In the genomic region with DNA sequence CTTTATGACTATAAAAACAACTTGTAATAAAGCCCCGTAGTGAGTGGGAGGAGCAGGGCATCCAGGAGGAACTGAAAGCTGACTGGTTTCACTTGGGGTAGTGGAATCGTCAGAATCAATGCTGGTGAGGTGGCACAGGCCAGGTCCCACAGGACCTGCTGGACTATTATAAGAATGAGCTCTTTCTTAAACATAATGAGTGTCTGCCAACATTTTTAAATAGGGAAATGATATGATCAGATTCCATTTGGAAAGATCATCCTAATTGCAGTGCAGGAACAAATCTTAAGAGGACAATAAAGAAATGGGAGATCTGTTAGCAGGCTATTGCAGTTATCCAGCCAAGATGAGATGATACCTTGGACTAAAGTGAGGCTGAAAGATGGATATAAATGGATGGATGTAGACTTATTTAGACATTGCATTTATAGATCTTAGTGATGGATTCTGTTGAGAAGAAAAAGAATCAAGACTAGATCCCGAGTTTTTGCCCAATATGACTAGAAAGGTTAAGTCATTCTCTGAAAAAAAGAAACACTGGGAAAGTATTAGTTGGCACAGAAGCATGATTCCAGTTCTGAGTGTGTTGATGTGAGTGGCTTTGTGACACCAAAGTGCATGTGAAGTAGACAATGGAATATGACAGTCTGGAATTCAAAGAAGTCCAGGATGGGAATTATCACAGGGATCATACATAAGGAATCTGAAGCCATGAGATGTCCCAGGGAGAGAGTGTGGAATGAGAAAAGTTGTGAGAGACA, we compare ENCODE assay signal across 8 cellular contexts.
DNase-seq lines count a peak whose midpoint lies in the region; ATAC-seq and TF ChIP-seq lines count a peak whose summit lies in the region.

No MANE protein-coding gene starts in this region.

- peaks cover 56 to 81% of the 10 kb centered on the region in 2 donors for H3K4me1 Mint-ChIP-seq in stimulated activated naive B cell treated with anti-CD40 and anti-IgM and Interleukin-4, amounts not matched to agents 10 μg/mL and 1 μg/mL and 100 μg/mL, for 72 hours
- H3K4me1 Mint-ChIP-seq in nephron progenitor cell = no peaks in the 10 kb centered on the region

- peak overlapping the region; percentile 93 for H3K27ac Mint-ChIP-seq in stimulated activated naive B cell treated with anti-CD40 and anti-IgM and Interleukin-4, amounts not matched to agents 10 μg/mL and 1 μg/mL and 100 μg/mL, for 72 hours
- no peak overlapping the region for H3K27ac Mint-ChIP-seq in nephron progenitor cell

- ATAC-seq in HG03045 (IDR thresholded peaks at IDR 0.05; ENCODE audit: unreplicated experiment) = peak; percentile 96
- ATAC-seq in stimulated activated naive B cell treated with anti-CD40 and anti-IgM and Interleukin-4, amounts not matched to agents 10 μg/mL and 1 μg/mL and 100 μg/mL, for 72 hours (replicated peaks) = peak; percentile 97 to 99

- no peaks in the 10 kb centered on the region for H3K27me3 Mint-ChIP-seq in stimulated activated naive B cell treated with anti-CD40 and anti-IgM and Interleukin-4, amounts not matched to agents 10 μg/mL and 1 μg/mL and 100 μg/mL, for 72 hours
- peaks cover 6% of the 10 kb centered on the region for H3K27me3 Mint-ChIP-seq in nephron progenitor cell (ENCODE audit: low read depth, poor library complexity)

- peak; percentile 39 for DNase-seq in stimulated activated CD4-positive, alpha-beta T cell treated with anti-CD3 and anti-CD28 coated beads, Interleukin-4, amount 100 ng/mL, for 24 hours
- DNase-seq in stimulated activated CD4-positive, alpha-beta T cell treated with anti-CD3 and anti-CD28 coated beads, Interleukin-2, amount 100 ng/mL, for 48 hours = no peak
- peak; percentile 13 for DNase-seq in SKM-1 (lab: John Stamatoyannopoulos, UW; ENCODE audit: unreplicated experiment)
- DNase-seq in stimulated activated naive B cell treated with anti-CD40 and anti-IgM and Interleukin-4, amounts not matched to agents 10 μg/mL and 1 μg/mL and 100 μg/mL, for 72 hours = peak; percentile 88
- no peak for DNase-seq in NCI-H1092 (lab: John Stamatoyannopoulos, UW)
- DNase-seq in iPS-NIHi11 (ENCODE audit: low spot score) = no peak
- DNase-seq in nephron progenitor cell = no peak

- H3K36me3 Mint-ChIP-seq in stimulated activated naive B cell treated with anti-CD40 and anti-IgM and Interleukin-4, amounts not matched to agents 10 μg/mL and 1 μg/mL and 100 μg/mL, for 72 hours = peaks cover 3 to 9% of the 10 kb centered on the region in 2 donors
- H3K36me3 Mint-ChIP-seq in nephron progenitor cell (ENCODE audit: low read depth) = no peaks in the 10 kb centered on the region

- no peak for TF ChIP-seq CTCF in nephron progenitor cell (IDR thresholded peaks at IDR 0.05)

- H3K4me3 Mint-ChIP-seq in stimulated activated naive B cell treated with anti-CD40 and anti-IgM and Interleukin-4, amounts not matched to agents 10 μg/mL and 1 μg/mL and 100 μg/mL, for 72 hours = peak overlapping the region; percentile 66 to 69
- H3K4me3 Mint-ChIP-seq in nephron progenitor cell = no peak overlapping the region

- H3K9me3 Mint-ChIP-seq in stimulated activated naive B cell treated with anti-CD40 and anti-IgM and Interleukin-4, amounts not matched to agents 10 μg/mL and 1 μg/mL and 100 μg/mL, for 72 hours = peaks cover 3% of the 10 kb centered on the region in 2 donors
- peaks cover 31% of the 10 kb centered on the region for H3K9me3 Mint-ChIP-seq in nephron progenitor cell

Comparison
In these comparisons a context has a peak if more than half of its experiments do, and no peak if none do; other contexts are left out.
1. DNase-seq: peak in stimulated activated CD4-positive, alpha-beta T cell treated with anti-CD3 and anti-CD28 coated beads, Interleukin-4, amount 100 ng/mL, for 24 hours (single experiment), SKM-1 (single experiment) and stimulated activated naive B cell treated with anti-CD40 and anti-IgM and Interleukin-4, amounts not matched to agents 10 μg/mL and 1 μg/mL and 100 μg/mL, for 72 hours (single experiment); none in stimulated activated CD4-positive, alpha-beta T cell treated with anti-CD3 and anti-CD28 coated beads, Interleukin-2, amount 100 ng/mL, for 48 hours (0 of 2), NCI-H1092 (single experiment), iPS-NIHi11 (single experiment) and nephron progenitor cell (single experiment).